Comparison of ENCODE assay signal across 8 cellular contexts in genomic region chr19:37931941-37932655, GRCh38. TPM values are rescaled to one million over a fixed set of nuclear protein-coding genes. Genes with fewer than 3 reads are reported as not detected.
A peak's percentile ranks its signal among the peaks of the same experiment; 100 is the strongest.
DNase-seq lines count a peak whose midpoint lies in the region; ATAC-seq and TF ChIP-seq lines count a peak whose summit lies in the region.

No MANE protein-coding gene starts in this region.

- H3K27ac ChIP-seq in colonic mucosa, result peak overlapping the region; percentile 88

- ATAC-seq in HG02588 (IDR thresholded peaks at IDR 0.05; ENCODE audit: unreplicated experiment) (peak; percentile 46), left lobe of liver (peak; percentile 78)

- TF ChIP-seq POLR2A in erythroblast (IDR thresholded peaks at IDR 0.05; ENCODE audit: low read length), result no peak

- no peaks in the 10 kb centered on the region for H3K36me3 ChIP-seq in colonic mucosa
- no peaks in the 10 kb centered on the region for H3K36me3 ChIP-seq in BE2C

- H3K9ac ChIP-seq in colonic mucosa (ENCODE audit: low read depth in 2 of 2, low read length in 2 of 2), result peak overlapping the region; percentile 48 to 89

- intact Hi-C loops in colonic mucosa (cut with DNase I), result no loop called here

- H3K27me3 ChIP-seq in colonic mucosa, result no peaks in the 10 kb centered on the region
- no peaks in the 10 kb centered on the region for H3K27me3 ChIP-seq in BE2C

- H3K4me3 ChIP-seq in colonic mucosa (peak overlapping the region; percentile 23), BE2C (ENCODE audit: low read depth, low read length) (no peak overlapping the region)

- H3K4me1 ChIP-seq in colonic mucosa, result peaks cover 21% of the 10 kb centered on the region
- no peaks in the 10 kb centered on the region for H3K4me1 ChIP-seq in BE2C

- peak; percentile 90 for DNase-seq in ELF-1 (ENCODE audit: low read depth, low spot score)
- DNase-seq in NCI-H446 (lab: John Stamatoyannopoulos, UW), result peak; percentile 74 to 86
- peak; percentile 89 for DNase-seq in colonic mucosa
- peak; percentile 86 for DNase-seq in left lobe of liver (ENCODE audit: low spot score)
- peak; percentile 38 for DNase-seq in stromal cell of bone marrow (ENCODE audit: low read depth)
- DNase-seq in BE2C, result no peak
- no peak for DNase-seq in erythroblast (lab: John Stamatoyannopoulos, UW)

- no peak for TF ChIP-seq CTCF in colonic mucosa (IDR thresholded peaks at IDR 0.05)
- no peak for TF ChIP-seq CTCF in BE2C (IDR thresholded peaks at IDR 0.05; ENCODE audit: low read depth, low read length)

- H3K9me3 ChIP-seq in colonic mucosa (no peaks in the 10 kb centered on the region), BE2C (no peaks in the 10 kb centered on the region)

RNA-seq across cellular contexts. Expression of gene SIPA1L3, which starts 25.1 kb away (rescaled TPM):
- total RNA-seq in colonic mucosa (100 to 1,000 TPM in 1 of 2 donors, 10 to 100 TPM in 1; 98.6 to 113 TPM), left lobe of liver (12.9 TPM)
- 13.1 TPM for polyA plus RNA-seq in BE2C (2012; ENCODE audit: insufficient read depth, insufficient read length, low read depth)

RNA-seq across cellular contexts. Expression of gene WDR87, which starts 25.7 kb away (rescaled TPM):
- not detected for total RNA-seq in colonic mucosa
- not detected for total RNA-seq in left lobe of liver
- polyA plus RNA-seq in BE2C (2012; ENCODE audit: insufficient read depth, insufficient read length, low read depth), result not detected

Comparison
In these comparisons a context has a peak if more than half of its experiments do, and no peak if none do; other contexts are left out.
1. DNase-seq: peak in ELF-1 (single experiment), NCI-H446 (2 of 2), colonic mucosa (single experiment), left lobe of liver (single experiment) and stromal cell of bone marrow (single experiment); none in BE2C (single experiment) and erythroblast (0 of 2).